ENCODE assay signal across 1 cellular context in the genomic region with DNA sequence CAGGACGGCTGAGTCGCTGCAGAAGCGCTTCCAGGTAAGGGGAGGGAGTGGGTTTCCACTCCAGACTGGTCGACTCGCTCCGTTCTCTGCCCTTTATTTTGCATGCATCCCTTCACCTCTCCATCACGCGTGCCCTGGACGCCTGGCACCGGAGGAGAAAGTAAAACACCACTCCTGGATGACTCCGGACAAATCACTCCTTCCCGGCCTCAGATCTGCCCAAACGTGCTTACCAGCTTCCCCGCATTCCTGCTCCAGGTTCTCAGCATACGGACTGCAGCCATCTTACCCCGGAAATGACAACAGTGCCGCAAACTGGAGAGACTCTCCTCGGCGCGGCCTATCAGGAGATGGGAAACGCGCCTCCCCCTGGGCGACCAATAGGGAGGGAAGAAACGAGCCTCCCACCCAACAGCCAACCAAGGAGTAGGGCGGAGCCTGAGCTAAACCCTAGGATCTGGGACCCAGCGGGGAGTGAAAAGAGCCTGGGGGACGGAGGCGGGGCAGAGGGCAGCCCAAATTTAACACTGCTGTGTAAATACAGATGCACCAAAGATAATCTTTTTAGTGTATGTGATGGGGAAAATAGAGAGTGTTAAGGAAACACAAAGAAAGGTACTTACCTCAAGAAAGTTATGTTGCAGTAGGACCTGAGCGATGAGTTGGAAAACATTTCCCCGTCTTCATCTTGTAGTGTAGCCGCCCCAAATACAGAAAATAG.
TF ChIP-seq lines count a peak whose summit lies in the region.

A gene (minus strand): TSS at position 298 of the 721 bp plus-strand sequence. CDS start 14 bp downstream, at position 284.

TF ChIP-seq in HepG2, 621 proteins besides CTCF, POLR2A, EP300 and RAD21 (continued from another document and continues in another):
- TF ChIP-seq, protein P1, sequence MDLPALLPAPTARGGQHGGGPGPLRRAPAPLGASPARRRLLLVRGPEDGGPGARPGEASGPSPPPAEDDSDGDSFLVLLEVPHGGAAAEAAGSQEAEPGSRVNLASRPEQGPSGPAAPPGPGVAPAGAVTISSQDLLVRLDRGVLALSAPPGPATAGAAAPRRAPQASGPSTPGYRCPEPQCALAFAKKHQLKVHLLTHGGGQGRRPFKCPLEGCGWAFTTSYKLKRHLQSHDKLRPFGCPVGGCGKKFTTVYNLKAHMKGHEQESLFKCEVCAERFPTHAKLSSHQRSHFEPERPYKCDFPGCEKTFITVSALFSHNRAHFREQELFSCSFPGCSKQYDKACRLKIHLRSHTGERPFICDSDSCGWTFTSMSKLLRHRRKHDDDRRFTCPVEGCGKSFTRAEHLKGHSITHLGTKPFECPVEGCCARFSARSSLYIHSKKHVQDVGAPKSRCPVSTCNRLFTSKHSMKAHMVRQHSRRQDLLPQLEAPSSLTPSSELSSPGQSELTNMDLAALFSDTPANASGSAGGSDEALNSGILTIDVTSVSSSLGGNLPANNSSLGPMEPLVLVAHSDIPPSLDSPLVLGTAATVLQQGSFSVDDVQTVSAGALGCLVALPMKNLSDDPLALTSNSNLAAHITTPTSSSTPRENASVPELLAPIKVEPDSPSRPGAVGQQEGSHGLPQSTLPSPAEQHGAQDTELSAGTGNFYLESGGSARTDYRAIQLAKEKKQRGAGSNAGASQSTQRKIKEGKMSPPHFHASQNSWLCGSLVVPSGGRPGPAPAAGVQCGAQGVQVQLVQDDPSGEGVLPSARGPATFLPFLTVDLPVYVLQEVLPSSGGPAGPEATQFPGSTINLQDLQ (CRISPR knock-in tag; IDR thresholded peaks at IDR 0.05): peak; percentile 54; the same call in 1 of the 2 replicates
- TF ChIP-seq, protein P2, sequence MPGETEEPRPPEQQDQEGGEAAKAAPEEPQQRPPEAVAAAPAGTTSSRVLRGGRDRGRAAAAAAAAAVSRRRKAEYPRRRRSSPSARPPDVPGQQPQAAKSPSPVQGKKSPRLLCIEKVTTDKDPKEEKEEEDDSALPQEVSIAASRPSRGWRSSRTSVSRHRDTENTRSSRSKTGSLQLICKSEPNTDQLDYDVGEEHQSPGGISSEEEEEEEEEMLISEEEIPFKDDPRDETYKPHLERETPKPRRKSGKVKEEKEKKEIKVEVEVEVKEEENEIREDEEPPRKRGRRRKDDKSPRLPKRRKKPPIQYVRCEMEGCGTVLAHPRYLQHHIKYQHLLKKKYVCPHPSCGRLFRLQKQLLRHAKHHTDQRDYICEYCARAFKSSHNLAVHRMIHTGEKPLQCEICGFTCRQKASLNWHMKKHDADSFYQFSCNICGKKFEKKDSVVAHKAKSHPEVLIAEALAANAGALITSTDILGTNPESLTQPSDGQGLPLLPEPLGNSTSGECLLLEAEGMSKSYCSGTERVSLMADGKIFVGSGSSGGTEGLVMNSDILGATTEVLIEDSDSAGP (CRISPR knock-in tag; IDR thresholded peaks at IDR 0.05; ENCODE audit: borderline replicate concordance): peak; percentile 86; the same call in 1 of the 2 replicates
- TF ChIP-seq MED8 (CRISPR knock-in tag; IDR thresholded peaks at IDR 0.05; ENCODE audit: insufficient replicate concordance): peak; percentile 26
- peak; percentile 84 for TF ChIP-seq THAP11 (CRISPR knock-in tag; IDR thresholded peaks at IDR 0.05)
- TF ChIP-seq, protein P3, sequence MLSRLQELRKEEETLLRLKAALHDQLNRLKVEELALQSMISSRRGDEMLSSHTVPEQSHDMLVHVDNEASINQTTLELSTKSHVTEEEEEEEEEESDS (CRISPR knock-in tag; IDR thresholded peaks at IDR 0.05; ENCODE audit: borderline replicate concordance): 0 out of 2 replicates have a peak, but pooled peaks have one; percentile 51
- TF ChIP-seq ZBTB1 (CRISPR knock-in tag; IDR thresholded peaks at IDR 0.05; ENCODE audit: borderline replicate concordance): no peak
- no peak for TF ChIP-seq SP1 (IDR thresholded peaks at IDR 0.05)
- peak; percentile 28; the same call in 1 of the 2 replicates for TF ChIP-seq SP1 (CRISPR knock-in tag; IDR thresholded peaks at IDR 0.05)
- no peak for TF ChIP-seq NR1H2 (CRISPR knock-in tag; IDR thresholded peaks at IDR 0.05; ENCODE audit: borderline replicate concordance, low read depth)
- TF ChIP-seq NR2F6 (IDR thresholded peaks at IDR 0.05): no peak
- no peak for TF ChIP-seq NR2F6 (CRISPR knock-in tag; IDR thresholded peaks at IDR 0.05)
- 0 out of 2 replicates have a peak, but pooled peaks have one; percentile 50 for TF ChIP-seq ZNF343 (CRISPR knock-in tag; IDR thresholded peaks at IDR 0.05)
- TF ChIP-seq ZNF891 (CRISPR knock-in tag; IDR thresholded peaks at IDR 0.05): peak; percentile 85; the same call in 1 of the 2 replicates
- peak; percentile 40; the same call in 1 of the 2 replicates for TF ChIP-seq ZNF792 (CRISPR knock-in tag; IDR thresholded peaks at IDR 0.05)
- TF ChIP-seq LCORL (IDR thresholded peaks at IDR 0.05): no peak
- TF ChIP-seq LCORL (CRISPR knock-in tag; IDR thresholded peaks at IDR 0.05): peak; percentile 89
- TF ChIP-seq IRF2 (CRISPR knock-in tag; IDR thresholded peaks at IDR 0.05): 0 out of 2 replicates have a peak, but pooled peaks have one; percentile 68
- peak; percentile 42; the same call in 1 of the 2 replicates for TF ChIP-seq HMG20A (CRISPR knock-in tag; IDR thresholded peaks at IDR 0.05; ENCODE audit: borderline replicate concordance)
- peak; percentile 82; the same call in 1 of the 2 replicates for TF ChIP-seq HDAC1 (CRISPR knock-in tag; IDR thresholded peaks at IDR 0.05)
- peak; percentile 98 for TF ChIP-seq POLR2G (IDR thresholded peaks at IDR 0.05; ENCODE audit: low read depth, low read length)
- TF ChIP-seq NR2F2 (IDR thresholded peaks at IDR 0.05; ENCODE audit: borderline replicate concordance, low read depth): 0 out of 2 replicates have a peak, but pooled peaks have one; percentile 38
- peak; percentile 64 for TF ChIP-seq KAT7 (CRISPR knock-in tag; IDR thresholded peaks at IDR 0.05; ENCODE audit: borderline replicate concordance)
- peak; percentile 69; the same call in 1 of the 2 replicates for TF ChIP-seq MYC (CRISPR knock-in tag; IDR thresholded peaks at IDR 0.05; ENCODE audit: borderline replicate concordance)
- TF ChIP-seq GATAD2A (CRISPR knock-in tag; IDR thresholded peaks at IDR 0.05): peak; percentile 36
- TF ChIP-seq ZSCAN12 (CRISPR knock-in tag; IDR thresholded peaks at IDR 0.05): no peak
- peak; percentile 58 for TF ChIP-seq ERF (CRISPR knock-in tag; IDR thresholded peaks at IDR 0.05)
- 0 out of 2 replicates have a peak, but pooled peaks have one; percentile 84 for TF ChIP-seq BRCA1 (CRISPR knock-in tag; IDR thresholded peaks at IDR 0.05)
- TF ChIP-seq, protein P4, sequence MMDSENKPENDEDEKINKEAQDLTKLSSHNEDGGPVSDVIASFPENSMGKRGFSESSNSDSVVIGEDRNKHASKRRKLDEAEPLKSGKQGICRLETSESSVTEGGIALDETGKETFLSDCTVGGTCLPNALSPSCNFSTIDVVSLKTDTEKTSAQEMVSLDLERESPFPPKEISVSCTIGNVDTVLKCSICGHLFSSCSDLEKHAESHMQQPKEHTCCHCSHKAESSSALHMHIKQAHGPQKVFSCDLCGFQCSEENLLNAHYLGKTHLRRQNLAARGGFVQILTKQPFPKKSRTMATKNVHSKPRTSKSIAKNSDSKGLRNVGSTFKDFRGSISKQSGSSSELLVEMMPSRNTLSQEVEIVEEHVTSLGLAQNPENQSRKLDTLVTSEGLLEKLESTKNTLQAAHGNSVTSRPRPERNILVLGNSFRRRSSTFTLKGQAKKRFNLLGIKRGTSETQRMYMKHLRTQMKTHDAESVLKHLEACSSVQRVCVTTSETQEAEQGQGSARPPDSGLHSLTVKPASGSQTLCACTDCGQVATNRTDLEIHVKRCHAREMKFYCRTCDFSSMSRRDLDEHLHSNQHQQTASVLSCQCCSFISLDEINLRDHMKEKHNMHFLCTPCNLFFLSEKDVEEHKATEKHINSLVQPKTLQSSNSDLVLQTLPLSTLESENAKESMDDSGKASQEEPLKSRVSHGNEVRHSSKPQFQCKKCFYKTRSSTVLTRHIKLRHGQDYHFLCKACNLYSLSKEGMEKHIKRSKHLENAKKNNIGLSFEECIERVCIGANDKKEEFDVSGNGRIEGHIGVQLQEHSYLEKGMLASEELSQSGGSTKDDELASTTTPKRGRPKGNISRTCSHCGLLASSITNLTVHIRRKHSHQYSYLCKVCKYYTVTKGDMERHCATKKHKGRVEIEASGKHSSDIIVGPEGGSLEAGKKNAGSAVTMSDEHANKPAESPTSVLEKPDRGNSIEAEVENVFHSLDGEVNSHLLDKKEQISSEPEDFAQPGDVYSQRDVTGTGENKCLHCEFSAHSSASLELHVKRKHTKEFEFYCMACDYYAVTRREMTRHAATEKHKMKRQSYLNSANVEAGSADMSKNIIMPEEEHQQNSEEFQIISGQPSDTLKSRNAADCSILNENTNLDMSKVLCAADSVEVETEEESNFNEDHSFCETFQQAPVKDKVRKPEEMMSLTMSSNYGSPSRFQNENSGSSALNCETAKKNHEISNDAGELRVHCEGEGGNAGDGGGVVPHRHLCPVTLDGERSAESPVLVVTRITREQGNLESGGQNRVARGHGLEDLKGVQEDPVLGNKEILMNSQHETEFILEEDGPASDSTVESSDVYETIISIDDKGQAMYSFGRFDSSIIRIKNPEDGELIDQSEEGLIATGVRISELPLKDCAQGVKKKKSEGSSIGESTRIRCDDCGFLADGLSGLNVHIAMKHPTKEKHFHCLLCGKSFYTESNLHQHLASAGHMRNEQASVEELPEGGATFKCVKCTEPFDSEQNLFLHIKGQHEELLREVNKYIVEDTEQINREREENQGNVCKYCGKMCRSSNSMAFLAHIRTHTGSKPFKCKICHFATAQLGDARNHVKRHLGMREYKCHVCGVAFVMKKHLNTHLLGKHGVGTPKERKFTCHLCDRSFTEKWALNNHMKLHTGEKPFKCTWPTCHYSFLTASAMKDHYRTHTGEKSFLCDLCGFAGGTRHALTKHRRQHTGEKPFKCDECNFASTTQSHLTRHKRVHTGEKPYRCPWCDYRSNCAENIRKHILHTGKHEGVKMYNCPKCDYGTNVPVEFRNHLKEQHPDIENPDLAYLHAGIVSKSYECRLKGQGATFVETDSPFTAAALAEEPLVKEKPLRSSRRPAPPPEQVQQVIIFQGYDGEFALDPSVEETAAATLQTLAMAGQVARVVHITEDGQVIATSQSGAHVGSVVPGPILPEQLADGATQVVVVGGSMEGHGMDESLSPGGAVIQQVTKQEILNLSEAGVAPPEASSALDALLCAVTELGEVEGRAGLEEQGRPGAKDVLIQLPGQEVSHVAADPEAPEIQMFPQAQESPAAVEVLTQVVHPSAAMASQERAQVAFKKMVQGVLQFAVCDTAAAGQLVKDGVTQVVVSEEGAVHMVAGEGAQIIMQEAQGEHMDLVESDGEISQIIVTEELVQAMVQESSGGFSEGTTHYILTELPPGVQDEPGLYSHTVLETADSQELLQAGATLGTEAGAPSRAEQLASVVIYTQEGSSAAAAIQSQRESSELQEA (CRISPR knock-in tag; IDR thresholded peaks at IDR 0.05; ENCODE audit: not compliant biosample characterization): peak; percentile 59
- peak; percentile 53; the same call in 1 of the 2 replicates for TF ChIP-seq CBFB (CRISPR knock-in tag; IDR thresholded peaks at IDR 0.05)
- TF ChIP-seq ZNF883 (CRISPR knock-in tag; IDR thresholded peaks at IDR 0.05; ENCODE audit: not compliant biosample characterization): peak; percentile 57
- 0 out of 2 replicates have a peak, but pooled peaks have one; percentile 58 for TF ChIP-seq SALL2 (CRISPR knock-in tag; IDR thresholded peaks at IDR 0.05)
- no peak for TF ChIP-seq PRMT3 (CRISPR knock-in tag; IDR thresholded peaks at IDR 0.05; ENCODE audit: borderline replicate concordance, low read depth)
- TF ChIP-seq MXD4 (CRISPR knock-in tag; IDR thresholded peaks at IDR 0.05): peak; percentile 62; the same call in 1 of the 2 replicates
- no peak for TF ChIP-seq ZIK1 (CRISPR knock-in tag; IDR thresholded peaks at IDR 0.05; ENCODE audit: borderline replicate concordance, low read depth)
- TF ChIP-seq SOX5 (CRISPR knock-in tag; IDR thresholded peaks at IDR 0.05; ENCODE audit: borderline replicate concordance): 0 out of 2 replicates have a peak, but pooled peaks have one; percentile 39
- TF ChIP-seq, protein P5, sequence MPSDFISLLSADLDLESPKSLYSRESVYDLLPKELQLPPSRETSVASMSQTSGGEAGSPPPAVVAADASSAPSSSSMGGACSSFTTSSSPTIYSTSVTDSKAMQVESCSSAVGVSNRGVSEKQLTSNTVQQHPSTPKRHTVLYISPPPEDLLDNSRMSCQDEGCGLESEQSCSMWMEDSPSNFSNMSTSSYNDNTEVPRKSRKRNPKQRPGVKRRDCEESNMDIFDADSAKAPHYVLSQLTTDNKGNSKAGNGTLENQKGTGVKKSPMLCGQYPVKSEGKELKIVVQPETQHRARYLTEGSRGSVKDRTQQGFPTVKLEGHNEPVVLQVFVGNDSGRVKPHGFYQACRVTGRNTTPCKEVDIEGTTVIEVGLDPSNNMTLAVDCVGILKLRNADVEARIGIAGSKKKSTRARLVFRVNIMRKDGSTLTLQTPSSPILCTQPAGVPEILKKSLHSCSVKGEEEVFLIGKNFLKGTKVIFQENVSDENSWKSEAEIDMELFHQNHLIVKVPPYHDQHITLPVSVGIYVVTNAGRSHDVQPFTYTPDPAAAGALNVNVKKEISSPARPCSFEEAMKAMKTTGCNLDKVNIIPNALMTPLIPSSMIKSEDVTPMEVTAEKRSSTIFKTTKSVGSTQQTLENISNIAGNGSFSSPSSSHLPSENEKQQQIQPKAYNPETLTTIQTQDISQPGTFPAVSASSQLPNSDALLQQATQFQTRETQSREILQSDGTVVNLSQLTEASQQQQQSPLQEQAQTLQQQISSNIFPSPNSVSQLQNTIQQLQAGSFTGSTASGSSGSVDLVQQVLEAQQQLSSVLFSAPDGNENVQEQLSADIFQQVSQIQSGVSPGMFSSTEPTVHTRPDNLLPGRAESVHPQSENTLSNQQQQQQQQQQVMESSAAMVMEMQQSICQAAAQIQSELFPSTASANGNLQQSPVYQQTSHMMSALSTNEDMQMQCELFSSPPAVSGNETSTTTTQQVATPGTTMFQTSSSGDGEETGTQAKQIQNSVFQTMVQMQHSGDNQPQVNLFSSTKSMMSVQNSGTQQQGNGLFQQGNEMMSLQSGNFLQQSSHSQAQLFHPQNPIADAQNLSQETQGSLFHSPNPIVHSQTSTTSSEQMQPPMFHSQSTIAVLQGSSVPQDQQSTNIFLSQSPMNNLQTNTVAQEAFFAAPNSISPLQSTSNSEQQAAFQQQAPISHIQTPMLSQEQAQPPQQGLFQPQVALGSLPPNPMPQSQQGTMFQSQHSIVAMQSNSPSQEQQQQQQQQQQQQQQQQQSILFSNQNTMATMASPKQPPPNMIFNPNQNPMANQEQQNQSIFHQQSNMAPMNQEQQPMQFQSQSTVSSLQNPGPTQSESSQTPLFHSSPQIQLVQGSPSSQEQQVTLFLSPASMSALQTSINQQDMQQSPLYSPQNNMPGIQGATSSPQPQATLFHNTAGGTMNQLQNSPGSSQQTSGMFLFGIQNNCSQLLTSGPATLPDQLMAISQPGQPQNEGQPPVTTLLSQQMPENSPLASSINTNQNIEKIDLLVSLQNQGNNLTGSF (CRISPR knock-in tag; IDR thresholded peaks at IDR 0.05): no peak
- peak; percentile 66; the same call in 1 of the 2 replicates for TF ChIP-seq ZFP90 (CRISPR knock-in tag; IDR thresholded peaks at IDR 0.05; ENCODE audit: borderline replicate concordance)
- TF ChIP-seq REXO4 (CRISPR knock-in tag; IDR thresholded peaks at IDR 0.05; ENCODE audit: borderline replicate concordance): no peak
- TF ChIP-seq, protein P6, sequence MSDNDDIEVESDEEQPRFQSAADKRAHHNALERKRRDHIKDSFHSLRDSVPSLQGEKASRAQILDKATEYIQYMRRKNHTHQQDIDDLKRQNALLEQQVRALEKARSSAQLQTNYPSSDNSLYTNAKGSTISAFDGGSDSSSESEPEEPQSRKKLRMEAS (IDR thresholded peaks at IDR 0.05): peak; percentile 65
- peak; percentile 98 for TF ChIP-seq TAF1 (CRISPR knock-in tag; IDR thresholded peaks at IDR 0.05)
- TF ChIP-seq AHR (CRISPR knock-in tag; IDR thresholded peaks at IDR 0.05): peak; percentile 62; the same call in 1 of the 2 replicates
- no peak for TF ChIP-seq CEBPB (IDR thresholded peaks at IDR 0.05; ENCODE audit: borderline replicate concordance, low read depth, low read length)
- peak; percentile 98 for TF ChIP-seq ZMYM4 (CRISPR knock-in tag; IDR thresholded peaks at IDR 0.05)
